1 cellular context compared by ENCODE assay signal in genomic region chr6:31210119-31210518, GRCh38.
TF ChIP-seq lines count a peak whose summit lies in the region.

No MANE protein-coding gene starts in this region.

TF ChIP-seq in WTC11, 78 proteins besides CTCF, POLR2A, EP300 and RAD21 (continued from another document):
- TF ChIP-seq ZNF138 (CRISPR knock-in tag; conservative IDR thresholded peaks at IDR 0.05) (no peak), RORB (CRISPR knock-in tag; IDR thresholded peaks at IDR 0.05) (no peak), SMAD4 (CRISPR knock-in tag; IDR thresholded peaks at IDR 0.05) (no peak), USF2 (CRISPR knock-in tag; IDR thresholded peaks at IDR 0.05) (no peak), STAT6 (CRISPR knock-in tag; conservative IDR thresholded peaks at IDR 0.05; ENCODE audit: low read depth) (no peak), PREB (CRISPR knock-in tag; IDR thresholded peaks at IDR 0.05; ENCODE audit: borderline replicate concordance) (no peak), OVOL2 (CRISPR knock-in tag; IDR thresholded peaks at IDR 0.05; ENCODE audit: borderline replicate concordance) (no peak), TEAD1 (CRISPR knock-in tag; IDR thresholded peaks at IDR 0.05) (no peak), GABPB1 (CRISPR knock-in tag; IDR thresholded peaks at IDR 0.05) (no peak)
